Comparison of ENCODE assay signal across 1 cellular context in the genomic region with DNA sequence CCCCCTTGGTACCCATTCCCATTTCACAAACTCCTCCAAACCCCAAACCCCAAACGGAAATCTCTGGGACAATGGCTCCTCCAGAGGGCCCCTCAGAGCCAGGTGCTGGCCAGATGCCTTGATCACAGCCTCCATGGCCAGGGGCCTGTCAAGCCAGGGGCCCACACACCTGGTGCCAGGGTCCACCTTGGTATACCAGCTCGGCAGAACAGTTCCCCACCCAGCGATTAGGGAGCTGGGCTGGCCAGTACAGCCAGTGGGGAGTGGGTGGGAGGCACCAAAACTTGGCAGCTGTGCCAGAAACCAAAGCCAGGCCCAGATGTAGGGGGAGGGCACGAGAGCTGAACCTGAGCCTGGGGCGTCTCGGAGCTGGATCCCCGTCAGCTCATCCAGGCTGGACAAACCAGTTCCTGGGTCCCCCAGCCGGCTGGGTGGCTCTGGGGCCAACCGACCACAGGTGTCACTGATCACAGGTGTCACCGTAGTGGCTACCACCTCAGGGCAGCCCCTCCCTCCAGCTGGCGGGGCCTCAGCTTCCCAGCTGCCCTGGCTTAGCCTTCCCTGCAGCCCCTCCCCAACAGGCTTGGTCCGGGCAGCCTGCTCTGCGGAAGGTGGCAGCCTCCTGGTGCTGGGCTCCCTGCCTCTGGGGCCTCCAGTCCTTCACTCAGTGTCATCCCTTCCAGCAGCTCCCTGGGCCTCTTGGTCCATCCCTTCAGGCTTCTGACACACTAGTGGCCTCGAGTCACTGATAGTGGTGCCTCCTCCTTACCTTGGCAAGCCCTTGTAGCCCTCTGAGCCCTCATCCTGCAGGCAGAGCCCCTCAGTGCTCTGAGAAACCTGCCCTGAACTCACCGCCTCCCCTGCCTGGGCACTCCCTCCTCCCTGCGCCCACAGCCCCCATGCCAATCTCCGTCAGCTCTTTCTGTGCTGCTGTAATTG.
TF ChIP-seq lines count a peak whose summit lies in the region.

No MANE protein-coding gene starts in this region.

TF ChIP-seq in SK-N-SH, 30 proteins besides CTCF, POLR2A, EP300 and RAD21 (continued from another document):
- TF ChIP-seq, protein P1, sequence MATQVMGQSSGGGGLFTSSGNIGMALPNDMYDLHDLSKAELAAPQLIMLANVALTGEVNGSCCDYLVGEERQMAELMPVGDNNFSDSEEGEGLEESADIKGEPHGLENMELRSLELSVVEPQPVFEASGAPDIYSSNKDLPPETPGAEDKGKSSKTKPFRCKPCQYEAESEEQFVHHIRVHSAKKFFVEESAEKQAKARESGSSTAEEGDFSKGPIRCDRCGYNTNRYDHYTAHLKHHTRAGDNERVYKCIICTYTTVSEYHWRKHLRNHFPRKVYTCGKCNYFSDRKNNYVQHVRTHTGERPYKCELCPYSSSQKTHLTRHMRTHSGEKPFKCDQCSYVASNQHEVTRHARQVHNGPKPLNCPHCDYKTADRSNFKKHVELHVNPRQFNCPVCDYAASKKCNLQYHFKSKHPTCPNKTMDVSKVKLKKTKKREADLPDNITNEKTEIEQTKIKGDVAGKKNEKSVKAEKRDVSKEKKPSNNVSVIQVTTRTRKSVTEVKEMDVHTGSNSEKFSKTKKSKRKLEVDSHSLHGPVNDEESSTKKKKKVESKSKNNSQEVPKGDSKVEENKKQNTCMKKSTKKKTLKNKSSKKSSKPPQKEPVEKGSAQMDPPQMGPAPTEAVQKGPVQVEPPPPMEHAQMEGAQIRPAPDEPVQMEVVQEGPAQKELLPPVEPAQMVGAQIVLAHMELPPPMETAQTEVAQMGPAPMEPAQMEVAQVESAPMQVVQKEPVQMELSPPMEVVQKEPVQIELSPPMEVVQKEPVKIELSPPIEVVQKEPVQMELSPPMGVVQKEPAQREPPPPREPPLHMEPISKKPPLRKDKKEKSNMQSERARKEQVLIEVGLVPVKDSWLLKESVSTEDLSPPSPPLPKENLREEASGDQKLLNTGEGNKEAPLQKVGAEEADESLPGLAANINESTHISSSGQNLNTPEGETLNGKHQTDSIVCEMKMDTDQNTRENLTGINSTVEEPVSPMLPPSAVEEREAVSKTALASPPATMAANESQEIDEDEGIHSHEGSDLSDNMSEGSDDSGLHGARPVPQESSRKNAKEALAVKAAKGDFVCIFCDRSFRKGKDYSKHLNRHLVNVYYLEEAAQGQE (IDR thresholded peaks at IDR 0.05; ENCODE audit: low read depth, low read length): no peak
- TF ChIP-seq TAF1 (IDR thresholded peaks at IDR 0.05; ENCODE audit: borderline replicate concordance, low read depth, low read length) (no peak), CHD2 (IDR thresholded peaks at IDR 0.05; ENCODE audit: low read length, partially characterized antibody) (no peak), MEF2A (IDR thresholded peaks at IDR 0.05; ENCODE audit: borderline replicate concordance, low read depth) (no peak), SMC3 (IDR thresholded peaks at IDR 0.05; ENCODE audit: low read depth, low read length) (no peak)
